In genomic region chr16:79316004-79316458, GRCh38 we compare ENCODE assay signal across 11 cellular contexts.
DNase-seq lines count a peak whose midpoint lies in the region; ATAC-seq and TF ChIP-seq lines count a peak whose summit lies in the region.
"Had no signal": no experiment of that assay in that cellular context is flagged by ENCODE, and none has a peak within 500 bp of the region (broad histone marks: within the 10 kb centered on the region; RNA-seq: fewer than 3 reads in every experiment).

No MANE protein-coding gene starts in this region.

- WGBS in transverse colon (ENCODE audit: low coverage in 1 of 2), 2 donors, result 60 to 100% methylated on average over 1 to 8 of the region's 8 CpGs

- H3K9ac ChIP-seq in PC-3 (ENCODE audit: low read length), result no peak overlapping the region

- H3K79me2 ChIP-seq in PC-3 (ENCODE audit: low read length), result no peaks in the 10 kb centered on the region

- peak; percentile 92 for ATAC-seq in GM19455 (IDR thresholded peaks at IDR 0.05; ENCODE audit: unreplicated experiment)
- peak; percentile 74 for ATAC-seq in HG03139 (IDR thresholded peaks at IDR 0.05; ENCODE audit: unreplicated experiment)
- peak; percentile 90 to 92 for ATAC-seq in activated T-cell treated with anti-CD3 and anti-CD28 coated beads, Interleukin-2, amount 50 U/mL, for 4 hours
- no peak for ATAC-seq in PC-3

- H3K9me2 ChIP-seq in PC-3 (replicated peaks; ENCODE audit: low read length), result no peaks in the 10 kb centered on the region

- H3K4me2 ChIP-seq in PC-3 (ENCODE audit: low read length), result no peak overlapping the region

- CTCF ChIA-PET in PC-3 (lab: Charles Lee), result no interaction called here

- H3K36me3 ChIP-seq in transverse colon, result no peaks in the 10 kb centered on the region
- no peaks in the 10 kb centered on the region for H3K36me3 ChIP-seq in PC-3 (ENCODE audit: low read depth, low read length)
- H3K36me3 ChIP-seq: prostate gland had no signal

- H2AFZ ChIP-seq in PC-3 (ENCODE audit: low read length), result no peak overlapping the region

- H3K4me3 Mint-ChIP-seq in activated T-cell treated with anti-CD3 and anti-CD28 coated beads, Interleukin-2, amount 50 U/mL, for 4 hours, result no peak overlapping the region
- H3K4me3 Mint-ChIP-seq: activated naive CD8-positive, alpha-beta T cell treated with anti-CD3 and anti-CD28 coated beads, Interleukin-2, amount 10 ng/mL, durations not matched to agents 7 days and 5 days had no signal

- no peaks in the 10 kb centered on the region for H3F3A ChIP-seq in PC-3 (ENCODE audit: low read length, unreplicated experiment)

- no peaks in the 10 kb centered on the region for H3K27me3 ChIP-seq in transverse colon
- 0 out of 2 replicates have a peak, but pooled peaks cover 4% of the 10 kb centered on the region for H3K27me3 ChIP-seq in PC-3 (ENCODE audit: low read length)

- POLR2A ChIA-PET in PC-3 (lab: Charles Lee; ENCODE audit: unreplicated experiment), result no interaction called here

- no peak for TF ChIP-seq POLR2A in transverse colon (IDR thresholded peaks at IDR 0.05)

- H3K27ac ChIP-seq in transverse colon (no peak overlapping the region), PC-3 (ENCODE audit: low read length) (no peak overlapping the region)
- H3K27ac ChIP-seq: prostate gland had no signal

- no TSS peak for BruUV-seq in PC-3 (replicated peaks; lab: Mats Ljungman, UMichigan)

- peaks cover 4% of the 10 kb centered on the region for H3K27me3 Mint-ChIP-seq in activated T-cell treated with anti-CD3 and anti-CD28 coated beads, Interleukin-2, amount 50 U/mL, for 4 hours (ENCODE audit: low read depth)

- TF ChIP-seq CTCF in transverse colon (IDR thresholded peaks at IDR 0.05) (no peak), foreskin fibroblast (IDR thresholded peaks at IDR 0.05; ENCODE audit: low read depth, low read length) (no peak), PC-3 (conservative IDR thresholded peaks at IDR 0.05; ENCODE audit: low read depth, low read length) (no peak)

- no peaks in the 10 kb centered on the region for H3K9me3 Mint-ChIP-seq in activated T-cell treated with anti-CD3 and anti-CD28 coated beads, Interleukin-2, amount 50 U/mL, for 4 hours
- H3K9me3 Mint-ChIP-seq: activated naive CD8-positive, alpha-beta T cell treated with anti-CD3 and anti-CD28 coated beads, Interleukin-2, amount 10 ng/mL, durations not matched to agents 7 days and 5 days had no signal

- H3K4me3 ChIP-seq in transverse colon (no peak overlapping the region), foreskin fibroblast (ENCODE audit: low read depth in 1 of 2, low read length in 2 of 2) (no peak overlapping the region), PC-3 (ENCODE audit: low read length) (no peak overlapping the region)
- H3K4me3 ChIP-seq: prostate gland had no signal

- H3K36me3 Mint-ChIP-seq in activated T-cell treated with anti-CD3 and anti-CD28 coated beads, Interleukin-2, amount 50 U/mL, for 4 hours (ENCODE audit: insufficient read depth), result no peaks in the 10 kb centered on the region
- H3K36me3 Mint-ChIP-seq: activated naive CD8-positive, alpha-beta T cell treated with anti-CD3 and anti-CD28 coated beads, Interleukin-2, amount 10 ng/mL, durations not matched to agents 7 days and 5 days had no signal

- in situ Hi-C loops in transverse colon (cut with MboI; ENCODE audit: low pct_ligation_motif_present in 1 of 4, low pct_unique_long_range_greater_than_20kb in 1 of 4, low sequenced_read_pairs in 3 of 4), result no loop called here

- no peak for TF ChIP-seq EP300 in transverse colon (IDR thresholded peaks at IDR 0.05; ENCODE audit: low read depth)

- H3K4me1 ChIP-seq in transverse colon (no peaks in the 10 kb centered on the region), PC-3 (ENCODE audit: insufficient read depth, low read length) (no peaks in the 10 kb centered on the region)
- H3K4me1 ChIP-seq: prostate gland had no signal

- no peaks in the 10 kb centered on the region for H4K20me1 ChIP-seq in PC-3 (ENCODE audit: low read length)

- intact Hi-C loops in transverse colon (cut with DNase I; ENCODE audit: low total_unique reads) (no loop called here), PC-3 (cut with micrococcal nuclease) (no loop called here)

- H3K4me1 Mint-ChIP-seq in activated T-cell treated with anti-CD3 and anti-CD28 coated beads, Interleukin-2, amount 50 U/mL, for 4 hours (ENCODE audit: low read depth), result peaks cover 24% of the 10 kb centered on the region
- H3K4me1 Mint-ChIP-seq: activated naive CD8-positive, alpha-beta T cell treated with anti-CD3 and anti-CD28 coated beads, Interleukin-2, amount 10 ng/mL, durations not matched to agents 7 days and 5 days had no signal

- DNase-seq in activated T-cell treated with anti-CD3 and anti-CD28 coated beads, Interleukin-2, amount 50 U/mL, for 4 hours, result peak; percentile 30
- peak; percentile 80 for DNase-seq in stimulated activated CD8-positive, alpha-beta memory T cell treated with anti-CD3 and anti-CD28 coated beads, Interleukin-4, amount 100 ng/mL, for 48 hours
- DNase-seq in transverse colon, result no peak
- DNase-seq in NCI-H1105 (lab: John Stamatoyannopoulos, UW), result no peak
- no peak for DNase-seq in foreskin fibroblast
- DNase-seq in PC-3, result no peak
- DNase-seq: activated naive CD8-positive, alpha-beta T cell treated with anti-CD3 and anti-CD28 coated beads, Interleukin-2, amount 10 ng/mL, durations not matched to agents 7 days and 5 days; NCI-H1436 treated with DMSO at 0.1 percent for 48 hours had no signal

- H3K9me3 ChIP-seq in transverse colon (no peaks in the 10 kb centered on the region), PC-3 (ENCODE audit: low read length) (no peaks in the 10 kb centered on the region)
- H3K9me3 ChIP-seq: prostate gland had no signal

Comparison
In these comparisons a context has a peak if more than half of its experiments do, and no peak if none do; other contexts are left out.
1. DNase-seq: peak in activated T-cell treated with anti-CD3 and anti-CD28 coated beads, Interleukin-2, amount 50 U/mL, for 4 hours (single experiment) and stimulated activated CD8-positive, alpha-beta memory T cell treated with anti-CD3 and anti-CD28 coated beads, Interleukin-4, amount 100 ng/mL, for 48 hours (single experiment); none in transverse colon (single experiment), NCI-H1105 (single experiment), foreskin fibroblast (0 of 2) and PC-3 (single experiment).